ENCODE assay signal across 8 cellular contexts in genomic region chr6:138692058-138692977, GRCh38.
DNase-seq lines count a peak whose midpoint lies in the region; ATAC-seq and TF ChIP-seq lines count a peak whose summit lies in the region.

No MANE protein-coding gene starts in this region.

- H3K4me1 Mint-ChIP-seq in T-helper 1 cell treated with Interleukin-12 subunit alpha and Interleukin-12 subunit beta and Interleukin-4 antibody, amounts not matched to agents 30 μg/mL and 1 μg/mL, for 36 hours (ENCODE audit: low read depth) = peaks cover 12% of the 10 kb centered on the region

- in situ Hi-C loops in IMR-90 (cut with MboI; ENCODE audit: low sequenced_read_pairs) = no loop called here

- H4K5ac ChIP-seq in IMR-90 (ENCODE audit: low read depth, low read length) = no peak overlapping the region

- peak overlapping the region; percentile 74; the same call in 1 of the 2 replicates for H4K91ac ChIP-seq in IMR-90 (ENCODE audit: insufficient read depth, low read depth, low read length)

- POLR2A ChIA-PET in IMR-90 (lab: Charles Lee; ENCODE audit: unreplicated experiment) = interaction anchor here (0.7 kb wide), 1 partner anchor 154 kb away, joined by 13 read pairs; no protein-coding TSS in a partner anchor

- H3K4me1 ChIP-seq in ES-I3 (ENCODE audit: insufficient read depth, low read length) (no peaks in the 10 kb centered on the region), IMR-90 (ENCODE audit: control insufficient read depth, insufficient read depth, low read length) (no peaks in the 10 kb centered on the region)

- peak overlapping the region; percentile 62 for H3K23ac ChIP-seq in IMR-90 (ENCODE audit: low read depth, low read length)

- H2AK5ac ChIP-seq in IMR-90 (ENCODE audit: low read depth, low read length) = no peak overlapping the region

- intact Hi-C loops in IMR-90 (cut with micrococcal nuclease) = loop anchor here (1.0 to 10.0 kb wide), 6 partner anchors 74 to 672 kb away; no protein-coding TSS in a partner anchor

- WGBS in IMR-90 (ENCODE audit: extremely low coverage in 2 of 2, insufficient read length in 1 of 2), 2 experiments = 0% methylated on average over 63 of the region's 103 CpGs; no CpG with 5 or more reads in 1 of the 2 experiments

- dilution Hi-C loops in IMR-90 (cut with HindIII; ENCODE audit: low sequenced_read_pairs, unreplicated experiment) = no loop called here

- H2BK5ac ChIP-seq in IMR-90 (ENCODE audit: low read depth, low read length, poor library complexity, severe bottlenecking) = peak overlapping the region; percentile 70

- peak overlapping the region; percentile 45 for H3K56ac ChIP-seq in IMR-90 (ENCODE audit: extremely low read depth, insufficient read depth, low read length)

- peak overlapping the region; percentile 80 for H2BK120ac ChIP-seq in IMR-90 (ENCODE audit: low read depth, low read length)

- H3K9ac ChIP-seq in ES-I3 (ENCODE audit: low read depth, low read length) = peak overlapping the region; percentile 75
- peak overlapping the region; percentile 71 for H3K9ac ChIP-seq in IMR-90 (ENCODE audit: low read depth, low read length)

- H3K27ac ChIP-seq in IMR-90 (ENCODE audit: insufficient read depth, low read length) = peak overlapping the region; percentile 65

- no TSS peak for BruUV-seq in IMR-90 (replicated peaks; lab: Mats Ljungman, UMichigan)

- no peaks in the 10 kb centered on the region for H3K27me3 ChIP-seq in IMR-90 (ENCODE audit: control insufficient read depth, insufficient read depth, low read length)

- H3K4me3 ChIP-seq in IMR-90 (ENCODE audit: insufficient read depth, low read depth, low read length) = peak overlapping the region; percentile 88
- H3K4me3 ChIP-seq in retinal pigment epithelial cell (ENCODE audit: low read length) = peak overlapping the region; percentile 58

- peak overlapping the region; percentile 95 for H2AK9ac ChIP-seq in IMR-90 (replicated peaks; ENCODE audit: low read depth, low read length, poor library complexity)

- CTCF ChIA-PET in IMR-90 (lab: Yijun Ruan, JAX) = interaction anchor here (0.6 to 2.1 kb wide), 6 partner anchors 10 to 289 kb away, joined by 3 to 8 read pairs (median 3); no protein-coding TSS in a partner anchor

- no peak for TF ChIP-seq POLR2A in IMR-90 (IDR thresholded peaks at IDR 0.05; ENCODE audit: low read depth, low read length)

- peak overlapping the region; percentile 78 for H3K4me2 ChIP-seq in IMR-90 (ENCODE audit: low read depth, low read length)

- ATAC-seq in GM21576 (IDR thresholded peaks at IDR 0.05; ENCODE audit: unreplicated experiment) = peak; percentile 61
- peak; percentile 79 for ATAC-seq in IMR-90 (ENCODE audit: low read depth)

- H3K79me1 ChIP-seq in IMR-90 (ENCODE audit: low read depth in 1 of 2, low read length in 2 of 2) = peaks cover 32 to 38% of the 10 kb centered on the region in 2 experiments

- peak overlapping the region; percentile 49; the same call in 1 of the 3 replicates for H2BK15ac ChIP-seq in IMR-90 (ENCODE audit: low read depth, low read length)

- H3K36me3 Mint-ChIP-seq in T-helper 1 cell treated with Interleukin-12 subunit alpha and Interleukin-12 subunit beta and Interleukin-4 antibody, amounts not matched to agents 30 μg/mL and 1 μg/mL, for 36 hours (ENCODE audit: low read depth) = no peaks in the 10 kb centered on the region

- peak overlapping the region; percentile 97 for H2AFZ ChIP-seq in IMR-90 (replicated peaks; ENCODE audit: low read length, poor library complexity)

- H3K14ac ChIP-seq in IMR-90 (replicated peaks; ENCODE audit: low read depth, low read length) = peak overlapping the region; percentile 77

- no peak overlapping the region for H3K27ac Mint-ChIP-seq in T-helper 1 cell treated with Interleukin-12 subunit alpha and Interleukin-12 subunit beta and Interleukin-4 antibody, amounts not matched to agents 30 μg/mL and 1 μg/mL, for 36 hours

- no peaks in the 10 kb centered on the region for H4K20me1 ChIP-seq in IMR-90 (ENCODE audit: insufficient read depth, low read length)

- TF ChIP-seq RAD21 in IMR-90 (IDR thresholded peaks at IDR 0.05; ENCODE audit: low read length) = peak; percentile 40

- H3K18ac ChIP-seq in IMR-90 (ENCODE audit: low read depth, low read length) = peak overlapping the region; percentile 14; the same call in 1 of the 2 replicates

- H3K9me1 ChIP-seq in IMR-90 (ENCODE audit: insufficient read depth, low read length) = no peaks in the 10 kb centered on the region

- TF ChIP-seq CTCF in IMR-90 (conservative IDR thresholded peaks at IDR 0.05; ENCODE audit: low read depth, low read length) = peak; percentile 75
- TF ChIP-seq CTCF in retinal pigment epithelial cell (conservative IDR thresholded peaks at IDR 0.05; ENCODE audit: low read depth, low read length) = peak; percentile 59

- H3K36me3 ChIP-seq in ES-I3 (ENCODE audit: insufficient read depth, low read length) = no peaks in the 10 kb centered on the region
- H3K36me3 ChIP-seq in IMR-90 (ENCODE audit: control insufficient read depth, insufficient read depth, low read length) = no peaks in the 10 kb centered on the region

- peak overlapping the region; percentile 37 to 39; a peak in 2 of 4 replicates for H4K8ac ChIP-seq in IMR-90 (ENCODE audit: low read depth in 2 of 2, low read length in 2 of 2)

- H3K4ac ChIP-seq in IMR-90 (ENCODE audit: low read depth, low read length) = peak overlapping the region; percentile 49

- peak overlapping the region; percentile 54; the same call in 1 of the 2 replicates for H2BK20ac ChIP-seq in IMR-90 (ENCODE audit: low read depth, low read length)

- peaks cover 62% of the 10 kb centered on the region for H3K27me3 Mint-ChIP-seq in T-helper 1 cell treated with Interleukin-12 subunit alpha and Interleukin-12 subunit beta and Interleukin-4 antibody, amounts not matched to agents 30 μg/mL and 1 μg/mL, for 36 hours (ENCODE audit: low read depth)

- DNase-seq in IMR-90 (peak; percentile 50), astrocyte of the hippocampus (ENCODE audit: low read depth, low spot score) (peak; percentile 90), hippocampal formation (lab: John Stamatoyannopoulos, UW) (peak; percentile 30 to 60), retinal pigment epithelial cell (ENCODE audit: low read depth) (peak; percentile 8), NCI-H187 treated with DMSO at 0.1 percent for 48 hours (lab: John Stamatoyannopoulos, UW) (no peak)

- H3K9me3 ChIP-seq in ES-I3 (ENCODE audit: control insufficient read depth, insufficient read depth, low read length) (no peaks in the 10 kb centered on the region), IMR-90 (ENCODE audit: control insufficient read depth, insufficient read depth, low read length) (no peaks in the 10 kb centered on the region)

- peak overlapping the region; percentile 67 for H3K4me3 Mint-ChIP-seq in T-helper 1 cell treated with Interleukin-12 subunit alpha and Interleukin-12 subunit beta and Interleukin-4 antibody, amounts not matched to agents 30 μg/mL and 1 μg/mL, for 36 hours

- H3K9me3 Mint-ChIP-seq in T-helper 1 cell treated with Interleukin-12 subunit alpha and Interleukin-12 subunit beta and Interleukin-4 antibody, amounts not matched to agents 30 μg/mL and 1 μg/mL, for 36 hours = no peaks in the 10 kb centered on the region

TF ChIP-seq in IMR-90, 13 proteins besides CTCF, POLR2A, EP300 and RAD21:
- TF ChIP-seq NFE2L2 (IDR thresholded peaks at IDR 0.05; ENCODE audit: low read depth, low read length) (no peak), MAZ (IDR thresholded peaks at IDR 0.05; ENCODE audit: borderline replicate concordance, low read depth, low read length) (peak; percentile 72; the same call in 1 of the 2 replicates), BHLHE40 (IDR thresholded peaks at IDR 0.05; ENCODE audit: low read depth, low read length) (no peak), RCOR1 (IDR thresholded peaks at IDR 0.05; ENCODE audit: insufficient replicate concordance, low read length) (no peak), CEBPB (IDR thresholded peaks at IDR 0.05; ENCODE audit: low read depth, low read length) (no peak), SMC3 (IDR thresholded peaks at IDR 0.05; ENCODE audit: low read depth, low read length) (peak; percentile 47)
